8 cellular contexts compared by ENCODE assay signal in the genomic region with DNA sequence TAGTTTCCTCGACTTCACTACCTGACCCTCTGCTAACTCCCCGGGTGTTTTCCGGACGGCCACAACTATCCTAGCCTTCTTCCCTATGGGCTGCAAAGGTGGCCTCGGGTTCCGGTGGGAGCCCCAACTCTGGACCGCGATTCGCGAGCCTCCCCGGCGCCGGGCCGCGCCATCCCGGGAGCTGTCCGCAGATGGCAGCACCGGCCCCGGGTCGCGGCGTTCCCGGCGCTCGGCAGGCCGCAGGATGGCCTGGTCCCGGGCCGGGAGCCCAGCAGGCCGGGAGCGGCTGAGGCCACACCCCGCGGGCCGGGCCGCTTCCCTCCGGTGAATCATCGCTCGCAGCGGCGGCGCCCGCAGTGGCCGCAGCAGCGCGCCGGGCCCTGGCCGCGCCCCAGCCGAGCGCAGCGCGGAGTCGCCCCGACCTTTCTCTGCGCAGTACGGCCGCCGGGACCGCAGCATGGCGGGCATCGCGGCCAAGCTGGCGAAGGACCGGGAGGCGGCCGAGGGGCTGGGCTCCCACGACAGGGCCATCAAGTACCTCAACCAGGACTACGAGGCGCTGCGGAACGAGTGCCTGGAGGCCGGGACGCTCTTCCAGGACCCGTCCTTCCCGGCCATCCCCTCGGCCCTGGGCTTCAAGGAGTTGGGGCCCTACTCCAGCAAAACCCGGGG. TPM values are rescaled to one million over a fixed set of nuclear protein-coding genes. Genes with fewer than 3 reads are reported as not detected.
DNase-seq lines count a peak whose midpoint lies in the region; ATAC-seq and TF ChIP-seq lines count a peak whose summit lies in the region.

A gene (plus strand): TSS at position 356 of the 672 bp plus-strand sequence. CDS start 102 bp downstream, at position 458.

- H3K4me3 Mint-ChIP-seq in activated CD4-positive, alpha-beta T cell treated with anti-CD3 and anti-CD28 coated beads, Interleukin-2, amount 10 ng/mL, durations not matched to agents 24 days and 14 days: peak within 1 kb of the TSS; percentile 96

- peak; percentile 71 for ATAC-seq in HG02763 (IDR thresholded peaks at IDR 0.05; ENCODE audit: unreplicated experiment)
- ATAC-seq in left lung: peak; percentile 83

- H3K27me3 ChIP-seq in duodenal mucosa (ENCODE audit: control insufficient read depth in 1 of 2, insufficient read depth in 2 of 2, low read length in 2 of 2) (no peaks in the 10 kb centered on the region), left lung (no peaks in the 10 kb centered on the region)

- no peaks in the 10 kb centered on the region for H3K36me3 ChIP-seq in duodenal mucosa (ENCODE audit: control insufficient read depth in 1 of 2, insufficient read depth in 2 of 2, low read length in 2 of 2)
- peaks cover 0 to 4% of the 10 kb centered on the region in 2 donors for H3K36me3 ChIP-seq in left lung

- peaks cover 66% of the 10 kb centered on the region for H3K4me1 Mint-ChIP-seq in activated CD4-positive, alpha-beta T cell treated with anti-CD3 and anti-CD28 coated beads, Interleukin-2, amount 10 ng/mL, durations not matched to agents 24 days and 14 days

- DNase-seq in activated T-cell treated with anti-CD3 and anti-CD28 coated beads for 1 hour (ENCODE audit: low read depth): peak; percentile 42
- no peak for DNase-seq in activated T-cell treated with anti-CD3 and anti-CD28 coated beads for 4 hours
- DNase-seq in NCI-H2171 (lab: John Stamatoyannopoulos, UW): peak; percentile 37
- peak; percentile 90 for DNase-seq in activated CD4-positive, alpha-beta T cell treated with anti-CD3 and anti-CD28 coated beads, Interleukin-2, amount 10 ng/mL, durations not matched to agents 24 days and 14 days
- DNase-seq in left lung: peak; percentile 86 to 97
- DNase-seq in stimulated activated CD4-positive, alpha-beta T cell treated with anti-CD3 and anti-CD28 coated beads, Interleukin-4, amount 100 ng/mL, for 1 hour: peak; percentile 59

- peaks cover 12% of the 10 kb centered on the region for H3K36me3 Mint-ChIP-seq in activated CD4-positive, alpha-beta T cell treated with anti-CD3 and anti-CD28 coated beads, Interleukin-2, amount 10 ng/mL, durations not matched to agents 24 days and 14 days (ENCODE audit: low read depth)

- intact Hi-C loops in activated CD4-positive, alpha-beta T cell treated with anti-CD3 and anti-CD28 coated beads, Interleukin-2, amount 10 ng/mL, durations not matched to agents 24 days and 14 days (cut with micrococcal nuclease): loop anchor here (1.0 to 10.0 kb wide), 3 partner anchors 9 to 998 kb away; a partner anchor contains a TSS
- intact Hi-C loops in left lung (cut with DNase I): loop anchor here in 1 of 2 donors (5.0 kb wide), 1 partner anchor 35 kb away; no protein-coding TSS in a partner anchor

- H3K9me3 Mint-ChIP-seq in activated CD4-positive, alpha-beta T cell treated with anti-CD3 and anti-CD28 coated beads, Interleukin-2, amount 10 ng/mL, durations not matched to agents 24 days and 14 days: no peaks in the 10 kb centered on the region

- peak within 1 kb of the TSS; percentile 87 for H3K27ac Mint-ChIP-seq in activated CD4-positive, alpha-beta T cell treated with anti-CD3 and anti-CD28 coated beads, Interleukin-2, amount 10 ng/mL, durations not matched to agents 24 days and 14 days

- H3K4me3 ChIP-seq in duodenal mucosa (ENCODE audit: low read depth in 1 of 2, low read length in 2 of 2) (peak within 1 kb of the TSS; percentile 76 to 83), left lung (peak within 1 kb of the TSS; percentile 73)

- peak within 1 kb of the TSS; percentile 72 to 79 for H3K9ac ChIP-seq in duodenal mucosa (ENCODE audit: low read depth in 1 of 2, low read length in 2 of 2)

- H3K27ac ChIP-seq in duodenal mucosa (ENCODE audit: low read depth, low read length) (peak within 1 kb of the TSS; percentile 90), left lung (peak within 1 kb of the TSS; percentile 96 to 98)

- H3K4me1 ChIP-seq in duodenal mucosa (ENCODE audit: control insufficient read depth in 1 of 2, insufficient read depth in 2 of 2, low read length in 2 of 2): peaks cover 38 to 54% of the 10 kb centered on the region in 2 donors
- H3K4me1 ChIP-seq in left lung: peaks cover 36 to 62% of the 10 kb centered on the region in 2 donors

- peaks cover 7% of the 10 kb centered on the region for H3K27me3 Mint-ChIP-seq in activated CD4-positive, alpha-beta T cell treated with anti-CD3 and anti-CD28 coated beads, Interleukin-2, amount 10 ng/mL, durations not matched to agents 24 days and 14 days

- no peaks in the 10 kb centered on the region for H3K9me3 ChIP-seq in duodenal mucosa (ENCODE audit: control insufficient read depth in 1 of 2, low read length in 2 of 2)
- H3K9me3 ChIP-seq in left lung: no peaks in the 10 kb centered on the region

- TF ChIP-seq CTCF in left lung (IDR thresholded peaks at IDR 0.05): peak; percentile 71 to 75

RNA-seq across cellular contexts. Expression of the gene that starts here (rescaled TPM):
- total RNA-seq in activated CD4-positive, alpha-beta T cell treated with anti-CD3 and anti-CD28 coated beads, Interleukin-2, amount 10 ng/mL, durations not matched to agents 24 days and 14 days: 69.6 and 73.1 TPM in 2 replicates
- total RNA-seq in left lung: 100 to 1,000 TPM; 350 to 434 TPM
